In genomic region chr13:98549728-98550317, GRCh38 we compare ENCODE assay signal across 9 cellular contexts. TPM values are rescaled to one million over a fixed set of nuclear protein-coding genes. Genes with fewer than 3 reads are reported as not detected.
DNase-seq lines count a peak whose midpoint lies in the region; ATAC-seq and TF ChIP-seq lines count a peak whose summit lies in the region.
"Had no signal": no experiment of that assay in that cellular context is flagged by ENCODE, and none has a peak within 500 bp of the region (broad histone marks: within the 10 kb centered on the region; RNA-seq: fewer than 3 reads in every experiment).

No MANE protein-coding gene starts in this region.

- ATAC-seq in GM19463 (IDR thresholded peaks at IDR 0.05; ENCODE audit: unreplicated experiment) (peak; percentile 80), HG03378 (IDR thresholded peaks at IDR 0.05; ENCODE audit: unreplicated experiment) (peak; percentile 85), HG02623 (IDR thresholded peaks at IDR 0.05; ENCODE audit: unreplicated experiment) (no peak)

- peaks cover 32 to 51% of the 10 kb centered on the region in 2 donors for H3K36me3 Mint-ChIP-seq in CD4-positive, alpha-beta memory T cell
- peaks cover 57% of the 10 kb centered on the region for H3K36me3 Mint-ChIP-seq in dendritic cell treated with granulocyte-macrophage colony-stimulating factor and Interleukin-4, amounts not matched to agents 40 ng/mL and 50 ng/mL, for 4 days (ENCODE audit: low read depth)

- TF ChIP-seq CTCF in lower leg skin (IDR thresholded peaks at IDR 0.05) (no peak), OCI-LY7 (conservative IDR thresholded peaks at IDR 0.05; ENCODE audit: low read length) (no peak)

- no peaks in the 10 kb centered on the region for H3K27me3 ChIP-seq in CD4-positive, alpha-beta memory T cell (ENCODE audit: insufficient read depth, low read length)
- H3K27me3 ChIP-seq: SJSA1 had no signal

- DNase-seq in CD4-positive, alpha-beta memory T cell = no peak
- no peak for DNase-seq in NCI-H345 (lab: John Stamatoyannopoulos, UW)
- DNase-seq in lower leg skin (ENCODE audit: low spot score in 2 of 2) = no peak
- DNase-seq in OCI-LY7 (ENCODE audit: low spot score) = no peak

- CTCF ChIA-PET in CD4-positive, alpha-beta memory T cell (lab: Charles Lee; ENCODE audit: partially characterized antibody) = interaction anchor here (1.3 to 1.9 kb wide), 3 partner anchors 30 to 103 kb away, joined by 4 to 7 read pairs (median 6); no protein-coding TSS in a partner anchor
- CTCF ChIA-PET in OCI-LY7 (lab: Charles Lee; ENCODE audit: unreplicated experiment) = no interaction called here

- peak overlapping the region in 5 of 8 donors; percentile 3 to 57 (median 36) for H3K4me3 Mint-ChIP-seq in CD4-positive, alpha-beta memory T cell
- no peak overlapping the region for H3K4me3 Mint-ChIP-seq in dendritic cell treated with granulocyte-macrophage colony-stimulating factor and Interleukin-4, amounts not matched to agents 40 ng/mL and 50 ng/mL, for 4 days

- H4K20me1 ChIP-seq in OCI-LY7 (ENCODE audit: insufficient read depth, low read length) = peaks cover 7% of the 10 kb centered on the region; the same call in 1 of the 2 replicates

- 67 to 68% methylated on average over 3 of the region's 3 CpGs for WGBS in lower leg skin, 2 donors

- H3K4me1 Mint-ChIP-seq in CD4-positive, alpha-beta memory T cell = peaks cover 59 to 97% (median 76%) of the 10 kb centered on the region in 4 donors
- H3K4me1 Mint-ChIP-seq in dendritic cell treated with granulocyte-macrophage colony-stimulating factor and Interleukin-4, amounts not matched to agents 40 ng/mL and 50 ng/mL, for 4 days (ENCODE audit: low read depth) = peaks cover 81% of the 10 kb centered on the region

- H3K4me1 ChIP-seq in CD4-positive, alpha-beta memory T cell (ENCODE audit: insufficient read depth, low read length) = peaks cover 84% of the 10 kb centered on the region
- H3K4me1 ChIP-seq in OCI-LY7 (ENCODE audit: insufficient read depth, low read length, poor library complexity, severe bottlenecking) = peaks cover 12% of the 10 kb centered on the region

- H3K27me3 Mint-ChIP-seq in CD4-positive, alpha-beta memory T cell = no peaks in the 10 kb centered on the region
- no peaks in the 10 kb centered on the region for H3K27me3 Mint-ChIP-seq in dendritic cell treated with granulocyte-macrophage colony-stimulating factor and Interleukin-4, amounts not matched to agents 40 ng/mL and 50 ng/mL, for 4 days

- TF ChIP-seq POLR2A in lower leg skin (IDR thresholded peaks at IDR 0.05) = no peak

- BruUV-seq in OCI-LY7 (replicated peaks; lab: Mats Ljungman, UMichigan) = no TSS peak

- peaks cover 29% of the 10 kb centered on the region for H3K36me3 ChIP-seq in CD4-positive, alpha-beta memory T cell (ENCODE audit: insufficient read depth, low read length)
- peaks cover 28% of the 10 kb centered on the region for H3K36me3 ChIP-seq in OCI-LY7 (ENCODE audit: insufficient read depth, low read length)

- H3K27ac Mint-ChIP-seq in CD4-positive, alpha-beta memory T cell = peak overlapping the region; percentile 34 to 86 (median 72)
- H3K27ac Mint-ChIP-seq in dendritic cell treated with granulocyte-macrophage colony-stimulating factor and Interleukin-4, amounts not matched to agents 40 ng/mL and 50 ng/mL, for 4 days = peak overlapping the region; percentile 79

- peaks cover 82% of the 10 kb centered on the region for H3K79me2 ChIP-seq in OCI-LY7 (ENCODE audit: insufficient read depth, low read depth, low read length)

- no peaks in the 10 kb centered on the region for H3K9me3 ChIP-seq in CD4-positive, alpha-beta memory T cell (ENCODE audit: control insufficient read depth in 1 of 2, low read length in 2 of 2)
- no peaks in the 10 kb centered on the region for H3K9me3 ChIP-seq in OCI-LY7 (ENCODE audit: low read length)

- POLR2A ChIA-PET in CD4-positive, alpha-beta memory T cell (lab: Charles Lee; ENCODE audit: partially characterized antibody) = interaction anchor here (1.3 to 2.0 kb wide), 2 partner anchors 14 to 26 kb away, joined by 3 to 15 read pairs; no protein-coding TSS in a partner anchor
- POLR2A ChIA-PET in OCI-LY7 (lab: Charles Lee) = no interaction called here

- no peak overlapping the region for H3K27ac ChIP-seq in CD4-positive, alpha-beta memory T cell (ENCODE audit: low read depth, low read length)
- H3K27ac ChIP-seq in OCI-LY7 (ENCODE audit: low read depth, low read length, poor library complexity, severe bottlenecking) = no peak overlapping the region
- H3K27ac ChIP-seq: SJSA1 had no signal

- H3K4me3 ChIP-seq in CD4-positive, alpha-beta memory T cell (ENCODE audit: low read length in 2 of 2) = no peak overlapping the region
- no peak overlapping the region for H3K4me3 ChIP-seq in lower leg skin (ENCODE audit: low read depth, poor library complexity, severe bottlenecking)
- H3K4me3 ChIP-seq in OCI-LY7 (ENCODE audit: low read depth, low read length, poor library complexity, severe bottlenecking) = no peak overlapping the region
- H3K4me3 ChIP-seq: SJSA1 had no signal

- H3K4me2 ChIP-seq in OCI-LY7 (ENCODE audit: low read length) = no peak overlapping the region

- no peaks in the 10 kb centered on the region for H3K9me3 Mint-ChIP-seq in CD4-positive, alpha-beta memory T cell
- peaks cover 11% of the 10 kb centered on the region for H3K9me3 Mint-ChIP-seq in dendritic cell treated with granulocyte-macrophage colony-stimulating factor and Interleukin-4, amounts not matched to agents 40 ng/mL and 50 ng/mL, for 4 days

- no peak overlapping the region for H2AFZ ChIP-seq in OCI-LY7 (ENCODE audit: low read length)

- intact Hi-C loops in CD4-positive, alpha-beta memory T cell (cut with micrococcal nuclease) = no loop called here
- intact Hi-C loops in dendritic cell treated with granulocyte-macrophage colony-stimulating factor and Interleukin-4, amounts not matched to agents 40 ng/mL and 50 ng/mL, for 4 days (cut with micrococcal nuclease) = loop anchor here (5.0 kb wide), 1 partner anchor 33 kb away; no protein-coding TSS in a partner anchor
- intact Hi-C loops in lower leg skin (cut with DNase I; ENCODE audit: low total_unique reads) (no loop called here), OCI-LY7 (cut with micrococcal nuclease; ENCODE audit: unreplicated experiment) (no loop called here)

- H3K9me2 ChIP-seq in OCI-LY7 (ENCODE audit: insufficient read depth, low read length) = no peaks in the 10 kb centered on the region

RNA-seq across cellular contexts. Expression of gene STK24, which starts 27.1 kb away (rescaled TPM):
- 100 to 1,000 TPM; 146 to 147 TPM for total RNA-seq in CD4-positive, alpha-beta memory T cell
- polyA plus RNA-seq in CD4-positive, alpha-beta memory T cell = 10 to 100 TPM; 24.2 to 89.4 TPM
- total RNA-seq in lower leg skin (100 to 1,000 TPM; 212 to 281 (median 266) TPM), OCI-LY7 (2022) (88.7 and 92.4 TPM in 2 replicates)
- total RNA-seq in OCI-LY7 (2014; rRNA removed; shearing (Covaris generic)) = 51.1 and 60.4 TPM in 2 replicates
